14 cellular contexts compared by ENCODE assay signal in genomic region chr12:107844312-107844921, GRCh38.
DNase-seq lines count a peak whose midpoint lies in the region; ATAC-seq and TF ChIP-seq lines count a peak whose summit lies in the region.
"Had no signal": no experiment of that assay in that cellular context is flagged by ENCODE, and none has a peak within 500 bp of the region (broad histone marks: within the 10 kb centered on the region; RNA-seq: fewer than 3 reads in every experiment).

No MANE protein-coding gene starts in this region.

- no peak overlapping the region for H3K27ac ChIP-seq in right cardiac atrium (ENCODE audit: low read length)
- H3K27ac ChIP-seq: epithelial cell of prostate had no signal

- H3K4me3 Mint-ChIP-seq in WTC11 = peak overlapping the region; percentile 82
- H3K4me3 Mint-ChIP-seq in progenitor cell of endocrine pancreas (ENCODE audit: low read depth) = peak overlapping the region; percentile 63
- no peak overlapping the region for H3K4me3 Mint-ChIP-seq in HFFc6
- H3K4me3 Mint-ChIP-seq: activated T-helper 17 cell treated with anti-CD3 and anti-CD28 coated beads, Interleukin-2, amount 50 U/mL, for 72 hours had no signal

- peaks cover 89% of the 10 kb centered on the region for H3K27me3 Mint-ChIP-seq in WTC11 (ENCODE audit: low read depth)
- peaks cover 78% of the 10 kb centered on the region for H3K27me3 Mint-ChIP-seq in progenitor cell of endocrine pancreas
- peaks cover 4% of the 10 kb centered on the region; the same call in 1 of the 2 replicates for H3K27me3 Mint-ChIP-seq in HFFc6 (ENCODE audit: insufficient read depth)

- CTCF ChIA-PET in WTC11 (lab: Charles Lee) = interaction anchor here (1.0 to 2.4 kb wide), 9 partner anchors 9 to 173 kb away, joined by 3 to 10 read pairs (median 4); partner anchors contain the start of gene ASCL4

- intact Hi-C loops in right cardiac atrium (cut with DNase I) = no loop called here

- peaks cover 4% of the 10 kb centered on the region; the same call in 1 of the 2 replicates for H3K36me3 Mint-ChIP-seq in WTC11
- no peaks in the 10 kb centered on the region for H3K36me3 Mint-ChIP-seq in progenitor cell of endocrine pancreas (ENCODE audit: insufficient read depth)
- no peaks in the 10 kb centered on the region for H3K36me3 Mint-ChIP-seq in HFFc6 (ENCODE audit: low read depth)
- H3K36me3 Mint-ChIP-seq: T-cell had no signal

- 2% methylated on average over 54 of the region's 54 CpGs for WGBS in right cardiac atrium

- DNase-seq in DMS114 treated with DMSO at 0.1 percent for 48 hours (lab: John Stamatoyannopoulos, UW; ENCODE audit: unreplicated experiment) (peak; percentile 40), WTC11 (ENCODE audit: low spot score) (peak; percentile 68), right cardiac atrium (peak in 2 of 3 donors; percentile 40 to 47), progenitor cell of endocrine pancreas (ENCODE audit: low spot score, unreplicated experiment) (no peak), NOMO-1 treated with dmso at 0.1 percent for 144 hours (lab: John Stamatoyannopoulos, UW; ENCODE audit: unreplicated experiment) (no peak), HFFc6 (no peak), NCI-H187 (lab: John Stamatoyannopoulos, UW) (no peak)
- DNase-seq: DMS 273 treated with DMSO at 0.1 percent for 48 hours; NCI-H1436; stimulated activated naive CD4-positive, alpha-beta T cell treated with Interleukin-2 at 50 U/mL for 16 hours; T-cell had no signal

- H3K9me3 ChIP-seq in right cardiac atrium (ENCODE audit: control insufficient read depth, low read length) = no peaks in the 10 kb centered on the region

- peaks cover 12% of the 10 kb centered on the region for H3K9me3 Mint-ChIP-seq in WTC11
- H3K9me3 Mint-ChIP-seq in progenitor cell of endocrine pancreas (ENCODE audit: low read depth) = no peaks in the 10 kb centered on the region
- peaks cover 7% of the 10 kb centered on the region for H3K9me3 Mint-ChIP-seq in HFFc6
- H3K9me3 Mint-ChIP-seq: activated T-helper 17 cell treated with anti-CD3 and anti-CD28 coated beads, Interleukin-2, amount 50 U/mL, for 72 hours; T-cell had no signal

- H3K27ac Mint-ChIP-seq in WTC11 = no peak overlapping the region
- no peak overlapping the region for H3K27ac Mint-ChIP-seq in progenitor cell of endocrine pancreas
- no peak overlapping the region for H3K27ac Mint-ChIP-seq in HFFc6
- H3K27ac Mint-ChIP-seq: activated T-helper 17 cell treated with anti-CD3 and anti-CD28 coated beads, Interleukin-2, amount 50 U/mL, for 72 hours; T-cell had no signal

- ATAC-seq in WTC11 = peak; percentile 71
- peak; percentile 31 to 58 for ATAC-seq in right cardiac atrium
- ATAC-seq in HG03175 (IDR thresholded peaks at IDR 0.05; ENCODE audit: unreplicated experiment) = no peak
- ATAC-seq: activated T-helper 17 cell treated with anti-CD3 and anti-CD28 coated beads, Interleukin-2, amount 50 U/mL, for 72 hours; T-cell had no signal

- POLR2A ChIA-PET in WTC11 (lab: Charles Lee) = interaction anchor here (1.5 kb wide), 1 partner anchor 209 kb away, joined by 3 read pairs; no protein-coding TSS in a partner anchor

- H3K4me3 ChIP-seq in right cardiac atrium (ENCODE audit: low read length) = peak overlapping the region; percentile 19

- TF ChIP-seq CTCF in WTC11 (IDR thresholded peaks at IDR 0.05) (no peak), progenitor cell of endocrine pancreas (IDR thresholded peaks at IDR 0.05; ENCODE audit: unreplicated experiment) (no peak), HFFc6 (IDR thresholded peaks at IDR 0.05) (no peak)

- H3K4me1 ChIP-seq in right cardiac atrium (ENCODE audit: control insufficient read depth, insufficient read depth, low read length) = no peaks in the 10 kb centered on the region

- H3K4me1 Mint-ChIP-seq in WTC11 (peaks cover 3% of the 10 kb centered on the region; the same call in 1 of the 2 replicates), progenitor cell of endocrine pancreas (ENCODE audit: low read depth) (peaks cover 3% of the 10 kb centered on the region), HFFc6 (ENCODE audit: low read depth) (no peaks in the 10 kb centered on the region)
- H3K4me1 Mint-ChIP-seq: activated T-helper 17 cell treated with anti-CD3 and anti-CD28 coated beads, Interleukin-2, amount 50 U/mL, for 72 hours had no signal

- no peaks in the 10 kb centered on the region for H3K27me3 ChIP-seq in right cardiac atrium (ENCODE audit: control insufficient read depth, insufficient read depth)

TF ChIP-seq in WTC11, 78 proteins besides CTCF, POLR2A, EP300 and RAD21 (continues in another document):
- TF ChIP-seq CREB1 (CRISPR knock-in tag; IDR thresholded peaks at IDR 0.05) = no peak
- peak; percentile 67; the same call in 1 of the 2 replicates for TF ChIP-seq MAX (CRISPR knock-in tag; IDR thresholded peaks at IDR 0.05)
- TF ChIP-seq ZNF512 (CRISPR knock-in tag; IDR thresholded peaks at IDR 0.05; ENCODE audit: borderline replicate concordance) = no peak
- TF ChIP-seq ETV6 (CRISPR knock-in tag; IDR thresholded peaks at IDR 0.05) = 0 out of 2 replicates have a peak, but pooled peaks have one; percentile 31
- no peak for TF ChIP-seq ATF3 (CRISPR knock-in tag; conservative IDR thresholded peaks at IDR 0.05)
- no peak for TF ChIP-seq HMGXB4 (CRISPR knock-in tag; IDR thresholded peaks at IDR 0.05)
- no peak; the same call in 1 of the 2 replicates for TF ChIP-seq USF2 (CRISPR knock-in tag; IDR thresholded peaks at IDR 0.05)
- no peak for TF ChIP-seq PRDM15 (CRISPR knock-in tag; IDR thresholded peaks at IDR 0.05)

Comparison
In these comparisons a context has a peak if more than half of its experiments do, and no peak if none do; other contexts are left out.
1. DNase-seq: peak in DMS114 treated with DMSO at 0.1 percent for 48 hours (single experiment), WTC11 (single experiment) and right cardiac atrium (2 of 3); none in progenitor cell of endocrine pancreas (single experiment), NOMO-1 treated with dmso at 0.1 percent for 144 hours (single experiment), HFFc6 (single experiment) and NCI-H187 (0 of 2).